In the genomic region with DNA sequence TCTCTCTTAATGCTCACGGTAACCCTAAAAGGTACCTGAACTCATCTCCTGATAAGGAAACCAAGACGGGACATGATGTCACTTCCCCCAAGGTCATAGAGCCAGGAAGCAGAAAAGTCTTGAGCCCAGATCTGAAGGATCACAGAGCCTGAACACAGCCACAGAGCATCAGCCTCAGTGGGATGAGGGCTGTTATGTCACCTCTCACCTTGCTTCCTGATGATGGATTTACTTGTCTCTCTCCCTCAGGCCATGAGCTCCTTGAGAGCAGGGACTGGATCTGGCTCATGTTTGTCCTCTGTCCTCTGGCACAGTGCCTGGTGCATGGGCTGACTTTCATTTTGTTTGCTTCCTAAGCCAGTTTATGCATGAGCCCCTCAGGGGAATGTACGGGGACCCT, we compare ENCODE assay signal across 16 cellular contexts. TPM values are rescaled to one million over a fixed set of nuclear protein-coding genes. Genes with fewer than 3 reads are reported as not detected.
DNase-seq lines count a peak whose midpoint lies in the region; ATAC-seq and TF ChIP-seq lines count a peak whose summit lies in the region.
"Had no signal": no experiment of that assay in that cellular context is flagged by ENCODE, and none has a peak within 500 bp of the region (broad histone marks: within the 10 kb centered on the region; RNA-seq: fewer than 3 reads in every experiment).

No MANE protein-coding gene starts in this region.

- H3K4me2 ChIP-seq in OCI-LY7 (ENCODE audit: low read length) = no peak overlapping the region
- no peak overlapping the region for H3K4me2 ChIP-seq in GM23248 (ENCODE audit: unreplicated experiment)

- CTCF ChIA-PET in activated naive CD4-positive, alpha-beta T cell treated with anti-CD3 and anti-CD28 coated beads, Interleukin-2, amount 10 ng/mL, durations not matched to agents 7 days and 5 days (lab: Charles Lee) = interaction anchor here (0.8 to 1.9 kb wide), 5 partner anchors 10 to 274 kb away, joined by 3 to 5 read pairs (median 3); no protein-coding TSS in a partner anchor
- CTCF ChIA-PET in activated naive CD4-positive, alpha-beta T cell treated with anti-CD3 and anti-CD28 coated beads for 36 hours (lab: Charles Lee) = interaction anchor here (1.0 to 2.0 kb wide), 2 partner anchors 9 to 232 kb away, joined by 3 to 5 read pairs; no protein-coding TSS in a partner anchor
- CTCF ChIA-PET in OCI-LY7 (lab: Charles Lee; ENCODE audit: unreplicated experiment) = no interaction called here

- in situ Hi-C loops in GM23248 (cut with MboI) = loop anchor here (10.0 to 25.0 kb wide), 2 partner anchors 275 to 438 kb away; no protein-coding TSS in a partner anchor

- no TSS peak for BruUV-seq in OCI-LY7 (replicated peaks; lab: Mats Ljungman, UMichigan)

- no peaks in the 10 kb centered on the region for H3K9me2 ChIP-seq in OCI-LY7 (ENCODE audit: insufficient read depth, low read length)
- H3K9me2 ChIP-seq in GM23248 (ENCODE audit: insufficient read depth) = no peaks in the 10 kb centered on the region

- no peak for TF ChIP-seq POLR2A in testis (IDR thresholded peaks at IDR 0.05)

- peak; percentile 41 for ATAC-seq in left colon
- ATAC-seq: activated naive CD4-positive, alpha-beta T cell treated with anti-CD3 and anti-CD28 coated beads, Interleukin-2, amount 50 U/mL, for 72 hours; Panc1 had no signal

- WGBS in testis, 2 donors = 43 to 46% methylated on average over 3 of the region's 3 CpGs
- 53% methylated on average over 3 of the region's 3 CpGs for WGBS in GM23248 (ENCODE audit: low coverage in 1 of 2, low lambda C conversion rate in 2 of 2, missing lambda C conversion rate in 2 of 2), 2 experiments

- peaks cover 4% of the 10 kb centered on the region for H3K4me1 ChIP-seq in OCI-LY7 (ENCODE audit: insufficient read depth, low read length, poor library complexity, severe bottlenecking)
- H3K4me1 ChIP-seq in testis = peaks cover 7% of the 10 kb centered on the region
- H3K4me1 ChIP-seq in GM23248 (ENCODE audit: insufficient read depth) = peaks cover 18% of the 10 kb centered on the region

- H4K20me1 ChIP-seq in OCI-LY7 (ENCODE audit: insufficient read depth, low read length) (no peaks in the 10 kb centered on the region), GM23248 (ENCODE audit: insufficient read depth) (no peaks in the 10 kb centered on the region)

- POLR2A ChIA-PET in OCI-LY7 (lab: Charles Lee) = no interaction called here

- peaks cover 10% of the 10 kb centered on the region for H3K27me3 Mint-ChIP-seq in activated naive CD4-positive, alpha-beta T cell treated with anti-CD3 and anti-CD28 coated beads, Interleukin-2, amount 10 ng/mL, durations not matched to agents 7 days and 5 days
- H3K27me3 Mint-ChIP-seq in activated naive CD4-positive, alpha-beta T cell treated with anti-CD3 and anti-CD28 coated beads for 36 hours (ENCODE audit: low read depth) = no peaks in the 10 kb centered on the region
- H3K27me3 Mint-ChIP-seq: CD4-positive, alpha-beta T cell; memory B cell had no signal

- no peak overlapping the region for H3K9ac ChIP-seq in GM23248

- H3K27ac ChIP-seq in OCI-LY7 (ENCODE audit: low read depth, low read length, poor library complexity, severe bottlenecking) (no peak overlapping the region), testis (no peak overlapping the region), GM23248 (no peak overlapping the region)
- H3K27ac ChIP-seq: brain microvascular endothelial cell had no signal

- no peaks in the 10 kb centered on the region for H3K9me3 Mint-ChIP-seq in activated naive CD4-positive, alpha-beta T cell treated with anti-CD3 and anti-CD28 coated beads, Interleukin-2, amount 10 ng/mL, durations not matched to agents 7 days and 5 days
- H3K9me3 Mint-ChIP-seq in activated naive CD4-positive, alpha-beta T cell treated with anti-CD3 and anti-CD28 coated beads for 36 hours = peaks cover 5% of the 10 kb centered on the region
- H3K9me3 Mint-ChIP-seq: CD4-positive, alpha-beta T cell had no signal

- H3F3A ChIP-seq in GM23248 (ENCODE audit: insufficient read depth) = peaks cover 12% of the 10 kb centered on the region

- H3K4me3 ChIP-seq in OCI-LY7 (ENCODE audit: low read depth, low read length, poor library complexity, severe bottlenecking) = no peak overlapping the region
- no peak overlapping the region for H3K4me3 ChIP-seq in testis
- no peak overlapping the region for H3K4me3 ChIP-seq in GM23248

- H3K27me3 ChIP-seq in testis (no peaks in the 10 kb centered on the region), GM23248 (replicated peaks; ENCODE audit: insufficient read depth) (no peaks in the 10 kb centered on the region)

- intact Hi-C loops in activated naive CD4-positive, alpha-beta T cell treated with anti-CD3 and anti-CD28 coated beads for 36 hours (cut with micrococcal nuclease) = no loop called here
- intact Hi-C loops in OCI-LY7 (cut with micrococcal nuclease; ENCODE audit: unreplicated experiment) (no loop called here), left colon (cut with DNase I, micrococcal nuclease) (no loop called here), testis (cut with DNase I; ENCODE audit: low total_unique reads) (no loop called here)

- TF ChIP-seq CTCF in OCI-LY7 (conservative IDR thresholded peaks at IDR 0.05; ENCODE audit: low read length) (no peak), testis (IDR thresholded peaks at IDR 0.05) (no peak)

- H3K9me3 ChIP-seq in OCI-LY7 (ENCODE audit: low read length) (0 out of 2 replicates have a peak, but pooled peaks cover 5% of the 10 kb centered on the region), testis (no peaks in the 10 kb centered on the region), GM23248 (ENCODE audit: low read depth) (no peaks in the 10 kb centered on the region)

- no peak overlapping the region for H3K27ac Mint-ChIP-seq in activated naive CD4-positive, alpha-beta T cell treated with anti-CD3 and anti-CD28 coated beads, Interleukin-2, amount 10 ng/mL, durations not matched to agents 7 days and 5 days
- no peak overlapping the region for H3K27ac Mint-ChIP-seq in activated naive CD4-positive, alpha-beta T cell treated with anti-CD3 and anti-CD28 coated beads for 36 hours
- H3K27ac Mint-ChIP-seq: CD4-positive, alpha-beta T cell; memory B cell had no signal

- no peaks in the 10 kb centered on the region for H3K36me3 Mint-ChIP-seq in activated naive CD4-positive, alpha-beta T cell treated with anti-CD3 and anti-CD28 coated beads, Interleukin-2, amount 10 ng/mL, durations not matched to agents 7 days and 5 days
- H3K36me3 Mint-ChIP-seq in activated naive CD4-positive, alpha-beta T cell treated with anti-CD3 and anti-CD28 coated beads for 36 hours (ENCODE audit: low read depth) = no peaks in the 10 kb centered on the region
- H3K36me3 Mint-ChIP-seq: memory B cell had no signal

- DNase-seq in activated naive CD4-positive, alpha-beta T cell treated with anti-CD3 and anti-CD28 coated beads, Interleukin-2, amount 10 ng/mL, durations not matched to agents 7 days and 5 days = peak; percentile 26
- no peak for DNase-seq in activated naive CD4-positive, alpha-beta T cell treated with anti-CD3 and anti-CD28 coated beads for 36 hours
- DNase-seq in OCI-LY7 (ENCODE audit: low spot score) (peak; percentile 7), left colon (peak; percentile 50 to 67), testis (peak; percentile 43), GM23248 (no peak), COR-L47 (lab: John Stamatoyannopoulos, UW) (no peak), cerebellum (ENCODE audit: low spot score) (no peak)
- DNase-seq: ACHN; activated T-cell treated with anti-CD3 and anti-CD28 coated beads, Interleukin-2, amount 50 U/mL, for 1 hour; brain microvascular endothelial cell; CD4-positive, alpha-beta T cell; NCI-H2107 had no signal

- peaks cover 11% of the 10 kb centered on the region for H3K4me1 Mint-ChIP-seq in activated naive CD4-positive, alpha-beta T cell treated with anti-CD3 and anti-CD28 coated beads, Interleukin-2, amount 10 ng/mL, durations not matched to agents 7 days and 5 days
- peaks cover 8% of the 10 kb centered on the region for H3K4me1 Mint-ChIP-seq in activated naive CD4-positive, alpha-beta T cell treated with anti-CD3 and anti-CD28 coated beads for 36 hours (ENCODE audit: low read depth)

- H3K36me3 ChIP-seq in OCI-LY7 (ENCODE audit: insufficient read depth, low read length) = no peaks in the 10 kb centered on the region
- H3K36me3 ChIP-seq in testis (ENCODE audit: low read depth, missing control alignments) = no peaks in the 10 kb centered on the region
- H3K36me3 ChIP-seq in GM23248 (ENCODE audit: low read depth) = no peaks in the 10 kb centered on the region
- H3K36me3 ChIP-seq: brain microvascular endothelial cell had no signal

- H2AFZ ChIP-seq in OCI-LY7 (ENCODE audit: low read length) (peak overlapping the region; percentile 57; the same call in 1 of the 2 replicates), GM23248 (no peak overlapping the region)

- no peak overlapping the region for H3K4me3 Mint-ChIP-seq in activated naive CD4-positive, alpha-beta T cell treated with anti-CD3 and anti-CD28 coated beads, Interleukin-2, amount 10 ng/mL, durations not matched to agents 7 days and 5 days
- no peak overlapping the region for H3K4me3 Mint-ChIP-seq in activated naive CD4-positive, alpha-beta T cell treated with anti-CD3 and anti-CD28 coated beads for 36 hours
- H3K4me3 Mint-ChIP-seq: CD4-positive, alpha-beta T cell; memory B cell had no signal

- no peaks in the 10 kb centered on the region for H3K79me2 ChIP-seq in OCI-LY7 (ENCODE audit: insufficient read depth, low read depth, low read length)
- no peaks in the 10 kb centered on the region for H3K79me2 ChIP-seq in GM23248 (ENCODE audit: insufficient read depth)

RNA-seq across cellular contexts. Expression of a gene that starts 54.2 kb away (rescaled TPM):
- 10 to 100 TPM; 11.4 to 11.6 TPM for total RNA-seq in activated naive CD4-positive, alpha-beta T cell treated with anti-CD3 and anti-CD28 coated beads for 36 hours
- 10.7 and 11.5 TPM in 2 replicates for total RNA-seq in OCI-LY7 (2014; rRNA removed; shearing (Covaris generic))
- total RNA-seq in OCI-LY7 (2022) (53.2 and 54.5 TPM in 2 replicates), left colon (10 to 100 TPM; 16.0 to 20.5 TPM), testis (10 to 100 TPM; 41.4 to 41.7 TPM), cerebellum (5.8 TPM)
- polyA plus RNA-seq in testis (ENCODE audit: insufficient read depth, low read depth, low replicate concordance) (24.8 TPM), GM23248 (2016; fragmentation: Nextera tagmentation; extraction: Ambion mirVana) (26.8 and 30.0 TPM in 2 replicates)
- total RNA-seq in GM23248 (2014; rRNA removed; shearing (Covaris generic)) = 18.5 and 21.0 TPM in 2 replicates

Comparison
In these comparisons a context has a peak if more than half of its experiments do, and no peak if none do; other contexts are left out.
1. DNase-seq: peak in activated naive CD4-positive, alpha-beta T cell treated with anti-CD3 and anti-CD28 coated beads, Interleukin-2, amount 10 ng/mL, durations not matched to agents 7 days and 5 days (single experiment), OCI-LY7 (single experiment), left colon (2 of 2) and testis (single experiment); none in activated naive CD4-positive, alpha-beta T cell treated with anti-CD3 and anti-CD28 coated beads for 36 hours (single experiment), GM23248 (single experiment), COR-L47 (single experiment) and cerebellum (single experiment).